ENCODE assay signal across 10 cellular contexts in the genomic region with DNA sequence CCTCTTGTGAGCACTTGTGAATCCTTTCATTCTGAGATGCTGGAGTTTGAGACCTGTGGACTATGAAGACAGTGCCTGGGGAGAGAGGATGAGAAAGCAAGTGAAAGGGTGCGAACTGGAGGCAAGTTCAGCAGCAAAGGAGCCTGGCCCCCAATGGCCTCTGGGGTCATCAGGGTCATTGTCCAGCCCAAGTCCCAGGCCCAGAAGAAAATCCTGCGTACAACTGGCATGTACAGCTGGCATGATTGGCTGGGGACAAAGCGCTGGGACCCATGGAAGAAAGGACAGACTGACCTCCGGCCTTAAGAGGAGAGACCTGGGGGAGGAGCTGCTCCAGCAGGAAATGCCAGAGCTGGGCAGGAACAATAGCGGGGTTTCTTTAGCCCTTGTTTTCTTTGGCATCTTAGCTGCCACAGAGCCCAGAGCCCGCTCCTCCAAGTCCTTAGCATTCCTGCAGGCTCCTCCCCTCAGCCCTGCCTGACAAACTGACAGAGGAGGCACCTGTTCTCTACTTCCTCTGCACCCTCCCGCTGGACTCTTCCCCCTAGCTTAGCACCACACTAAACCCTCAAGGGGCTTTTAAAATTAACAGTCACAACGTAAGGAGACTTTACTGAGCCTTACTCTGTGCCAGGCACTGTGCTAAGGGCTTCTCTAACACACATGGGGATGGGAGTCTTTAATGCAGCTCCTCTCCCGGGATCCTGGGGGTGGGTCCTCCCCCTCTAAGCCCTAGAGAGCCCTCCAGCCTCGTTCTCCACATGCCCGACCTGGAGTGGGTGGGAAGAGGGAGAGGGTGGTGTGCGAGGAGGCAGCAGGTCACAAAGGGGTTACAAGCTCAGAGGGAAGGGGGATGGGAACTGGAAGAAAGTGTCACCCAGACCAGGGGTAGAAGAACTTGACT. TPM values are rescaled to one million over a fixed set of nuclear protein-coding genes. Genes with fewer than 3 reads are reported as not detected.
DNase-seq lines count a peak whose midpoint lies in the region; ATAC-seq, FAIRE-seq and TF ChIP-seq lines count a peak whose summit lies in the region.
"Had no signal": no experiment of that assay in that cellular context is flagged by ENCODE, and none has a peak within 500 bp of the region (broad histone marks: within the 10 kb centered on the region; RNA-seq: fewer than 3 reads in every experiment).

No MANE protein-coding gene starts in this region.

- H3K27me3 ChIP-seq in BLaER1 (peaks cover 100% of the 10 kb centered on the region), astrocyte (ENCODE audit: insufficient read depth, low read length) (peaks cover 40% of the 10 kb centered on the region)

- peak overlapping the region; percentile 55; the same call in 1 of the 2 replicates for H3K9ac ChIP-seq in BLaER1
- no peak overlapping the region for H3K9ac ChIP-seq in astrocyte (ENCODE audit: low read length)

- H3K27ac ChIP-seq in BLaER1: peak overlapping the region; percentile 76
- H3K27ac ChIP-seq in astrocyte (ENCODE audit: low read depth, low read length): no peak overlapping the region

- H3K36me3 ChIP-seq in BLaER1 (no peaks in the 10 kb centered on the region), astrocyte (ENCODE audit: insufficient read depth, low read length) (no peaks in the 10 kb centered on the region)

- FAIRE-seq in astrocyte (lab: Jason Lieb, UNC): no peak
- FAIRE-seq: K562 had no signal

- peak; percentile 97 for DNase-seq in HT-29 (ENCODE audit: low spot score)
- peak; percentile 44 for DNase-seq in astrocyte (ENCODE audit: low read depth)
- DNase-seq in mesothelial cell of epicardium (ENCODE audit: low spot score in 2 of 2, unreplicated experiment in 2 of 2): no peak
- DNase-seq in medulla oblongata (ENCODE audit: extremely low spot score): no peak
- DNase-seq in amygdala (lab: John Stamatoyannopoulos, UW): no peak
- DNase-seq: anterior cingulate cortex had no signal

- H3K4me1 ChIP-seq in BLaER1: peaks cover 62% of the 10 kb centered on the region
- H3K4me1 ChIP-seq in astrocyte (ENCODE audit: insufficient read depth, low read length): peaks cover 11% of the 10 kb centered on the region

- H3K27me3 Mint-ChIP-seq in astrocyte (ENCODE audit: low read depth, unreplicated experiment): peaks cover 70% of the 10 kb centered on the region
- peaks cover 88% of the 10 kb centered on the region for H3K27me3 Mint-ChIP-seq in mesothelial cell of epicardium (ENCODE audit: low read depth)

- peak overlapping the region; percentile 94 for H3K4me2 ChIP-seq in BLaER1
- peak overlapping the region; percentile 35 for H3K4me2 ChIP-seq in astrocyte (ENCODE audit: low read length)

- H3K27ac Mint-ChIP-seq in astrocyte (ENCODE audit: unreplicated experiment): no peak overlapping the region
- no peak overlapping the region for H3K27ac Mint-ChIP-seq in mesothelial cell of epicardium

- peak overlapping the region; percentile 66 for H3K4me3 ChIP-seq in BLaER1
- H3K4me3 ChIP-seq in astrocyte (ENCODE audit: insufficient read depth, low read depth, low read length): no peak overlapping the region
- H3K4me3 ChIP-seq: K562 had no signal

- H3K4me3 Mint-ChIP-seq in astrocyte (ENCODE audit: unreplicated experiment): no peak overlapping the region
- H3K4me3 Mint-ChIP-seq in mesothelial cell of epicardium: peak overlapping the region; percentile 51

- H4K20me1 ChIP-seq in BLaER1: no peaks in the 10 kb centered on the region
- peaks cover 4% of the 10 kb centered on the region for H4K20me1 ChIP-seq in astrocyte (ENCODE audit: insufficient read depth, low read length)

- H3K9me3 ChIP-seq in BLaER1: no peaks in the 10 kb centered on the region
- H3K9me3 ChIP-seq in astrocyte (ENCODE audit: insufficient read depth, low read depth, low read length): no peaks in the 10 kb centered on the region

- TF ChIP-seq CTCF in astrocyte (IDR thresholded peaks at IDR 0.05; ENCODE audit: insufficient read depth, low read depth, low read length) (no peak), mesothelial cell of epicardium (IDR thresholded peaks at IDR 0.05; ENCODE audit: unreplicated experiment) (no peak)

- no peak overlapping the region for H2AFZ ChIP-seq in astrocyte (ENCODE audit: low read depth, low read length)

- ATAC-seq in GM21447 (IDR thresholded peaks at IDR 0.05; ENCODE audit: unreplicated experiment) (no peak), HG02678 (IDR thresholded peaks at IDR 0.05; ENCODE audit: unreplicated experiment) (no peak)
- ATAC-seq: K562 had no signal

- H3K79me2 ChIP-seq in astrocyte (ENCODE audit: insufficient read depth, low read length): no peaks in the 10 kb centered on the region

- H3K4me1 Mint-ChIP-seq in astrocyte (ENCODE audit: low read depth, unreplicated experiment) (peaks cover 11% of the 10 kb centered on the region), mesothelial cell of epicardium (peaks cover 15% of the 10 kb centered on the region)

- peaks cover 2% of the 10 kb centered on the region for H3K9me3 Mint-ChIP-seq in astrocyte (ENCODE audit: unreplicated experiment)
- H3K9me3 Mint-ChIP-seq in mesothelial cell of epicardium: no peaks in the 10 kb centered on the region

- H3K36me3 Mint-ChIP-seq in astrocyte (ENCODE audit: low read depth, unreplicated experiment): peaks cover 11% of the 10 kb centered on the region
- H3K36me3 Mint-ChIP-seq in mesothelial cell of epicardium: no peaks in the 10 kb centered on the region

RNA-seq across cellular contexts. Expression of a gene that starts 1.9 kb away (rescaled TPM):
- 109 and 110 TPM in 2 replicates for total RNA-seq in HT-29 (2014; rRNA removed; shearing (Covaris generic))
- total RNA-seq in astrocyte: not detected in 2 replicates
- total RNA-seq in mesothelial cell of epicardium: 0.16 TPM in 1 of 3 replicates, not detected in the others
- total RNA-seq: K562 had no signal

RNA-seq across cellular contexts. Expression of a gene that starts 9.3 kb away (rescaled TPM):
- 0.10 and 0.21 TPM in 2 replicates for total RNA-seq in HT-29 (2014; rRNA removed; shearing (Covaris generic))
- not detected in 2 replicates for total RNA-seq in astrocyte
- not detected in 3 replicates for total RNA-seq in mesothelial cell of epicardium
- total RNA-seq: K562 had no signal

RNA-seq across cellular contexts. Expression of a gene that starts 12.9 kb away (rescaled TPM):
- 1.8 and 2.0 TPM in 2 replicates for total RNA-seq in HT-29 (2014; rRNA removed; shearing (Covaris generic))
- total RNA-seq in astrocyte: not detected in 2 replicates
- 0.11 to 0.16 TPM (median 0.11 TPM) in 3 replicates for total RNA-seq in mesothelial cell of epicardium

RNA-seq across cellular contexts. Expression of a gene that starts 56.1 kb away (rescaled TPM):
- 0.58 and 0.63 TPM in 2 replicates for total RNA-seq in HT-29 (2014; rRNA removed; shearing (Covaris generic))
- 0.10 and 0.18 TPM in 2 replicates for total RNA-seq in astrocyte
- total RNA-seq in mesothelial cell of epicardium: 0.13 to 0.47 TPM (median 0.29 TPM) in 3 replicates
- total RNA-seq: K562 had no signal

Comparison
In these comparisons a context has a peak if more than half of its experiments do, and no peak if none do; other contexts are left out.
1. DNase-seq: peak in HT-29 (single experiment) and astrocyte (single experiment); none in mesothelial cell of epicardium (0 of 2), medulla oblongata (single experiment) and amygdala (0 of 56).
2. RNA of a gene that starts 1.9 kb away (total RNA-seq): 109 to 110 TPM in HT-29; 0.16 TPM in mesothelial cell of epicardium and not detected in astrocyte; every median in the first group is over 10 times any median in the second.